ENCODE assay signal across 8 cellular contexts in genomic region chr15:64095795-64096485, GRCh38. TPM values are rescaled to one million over a fixed set of nuclear protein-coding genes. Genes with fewer than 3 reads are reported as not detected.
DNase-seq lines count a peak whose midpoint lies in the region; ATAC-seq, FAIRE-seq and TF ChIP-seq lines count a peak whose summit lies in the region.

SNX1 (plus strand) TSS chr15:64095982; CDS start chr15:64096014, 32 bp downstream.

- CTCF ChIA-PET in activated CD4-positive, alpha-beta T cell treated with anti-CD3 and anti-CD28 coated beads for 36 hours (lab: Charles Lee), result interaction anchor here (0.6 to 0.9 kb wide), 3 partner anchors 9 to 155 kb away, joined by 3 to 4 read pairs (median 3); no protein-coding TSS in a partner anchor

- peak within 1 kb of the TSS; percentile 91 for H3K4me3 Mint-ChIP-seq in activated CD4-positive, alpha-beta T cell treated with anti-CD3 and anti-CD28 coated beads for 36 hours

- FAIRE-seq in kidney (lab: Jason Lieb, UNC), result no peak

- POLR2A ChIA-PET in activated CD4-positive, alpha-beta T cell treated with anti-CD3 and anti-CD28 coated beads for 36 hours (lab: Charles Lee), result interaction anchor here (0.6 to 0.9 kb wide), 3 partner anchors 58 to 238 kb away, joined by 3 read pairs; no protein-coding TSS in a partner anchor

- no peaks in the 10 kb centered on the region for H3K9me3 Mint-ChIP-seq in activated CD4-positive, alpha-beta T cell treated with anti-CD3 and anti-CD28 coated beads for 36 hours (ENCODE audit: low read depth)

- no peaks in the 10 kb centered on the region for H3K36me3 ChIP-seq in kidney (ENCODE audit: control insufficient read depth in 1 of 2, insufficient read depth in 2 of 2, low read length in 2 of 2)

- ATAC-seq in GM19023 (IDR thresholded peaks at IDR 0.05; ENCODE audit: unreplicated experiment), result peak; percentile 41
- peak; percentile 46 for ATAC-seq in HG03442 (IDR thresholded peaks at IDR 0.05; ENCODE audit: unreplicated experiment)
- ATAC-seq in activated CD4-positive, alpha-beta T cell treated with anti-CD3 and anti-CD28 coated beads for 36 hours, result peak; percentile 56

- DNase-seq in AG08395 (ENCODE audit: low spot score) (peak; percentile 97), NCI-H524 treated with DMSO at 0.1 percent for 48 hours (lab: John Stamatoyannopoulos, UW) (peak; percentile 72), cerebellum (ENCODE audit: low spot score) (peak; percentile 96), kidney (peak; percentile 98)
- peak; percentile 98 for DNase-seq in activated CD4-positive, alpha-beta T cell treated with anti-CD3 and anti-CD28 coated beads for 36 hours
- DNase-seq in stimulated activated CD4-positive, alpha-beta T cell treated with anti-CD3 and anti-CD28 coated beads, Interleukin-12 subunit alpha, Interleukin-12 subunit beta, amount 100 ng/mL, for 48 hours (ENCODE audit: low read depth in 2 of 3, low spot score in 1 of 3), result peak; percentile 90 to 97 (median 95)

- peak within 1 kb of the TSS; percentile 56 to 74 for H3K9ac ChIP-seq in kidney (ENCODE audit: low read length in 2 of 2)

- H3K27me3 Mint-ChIP-seq in activated CD4-positive, alpha-beta T cell treated with anti-CD3 and anti-CD28 coated beads for 36 hours, result no peaks in the 10 kb centered on the region

- H3K27ac ChIP-seq in kidney (ENCODE audit: low read depth in 2 of 2, low read length in 2 of 2), result peak within 1 kb of the TSS; percentile 56 to 81

- H3K9me3 ChIP-seq in kidney (ENCODE audit: control insufficient read depth in 1 of 2, low read length in 2 of 2), result no peaks in the 10 kb centered on the region

- H3K27ac Mint-ChIP-seq in activated CD4-positive, alpha-beta T cell treated with anti-CD3 and anti-CD28 coated beads for 36 hours, result peak within 1 kb of the TSS; percentile 96

- TF ChIP-seq CTCF in kidney (IDR thresholded peaks at IDR 0.05; ENCODE audit: borderline replicate concordance, extremely low read depth, insufficient read depth), result peak; percentile 7

- intact Hi-C loops in activated CD4-positive, alpha-beta T cell treated with anti-CD3 and anti-CD28 coated beads for 36 hours (cut with DNase I, micrococcal nuclease), result loop anchor here (1.0 to 10.0 kb wide), 13 partner anchors 57 to 1036 kb away; partner anchors contain the start of genes TRIP4 (in 2 of the 2), USP3 (in 2 of the 2), CSNK1G1 (in 1 of the 2) and LACTB (in 1 of the 2)
- intact Hi-C loops in kidney (cut with DNase I), result no loop called here

- peak within 1 kb of the TSS; percentile 84 to 94 for H3K4me3 ChIP-seq in kidney (ENCODE audit: low read length in 2 of 2)

- peaks cover 18 to 25% of the 10 kb centered on the region in 2 donors for H3K4me1 ChIP-seq in kidney (ENCODE audit: control insufficient read depth in 1 of 2, insufficient read depth in 1 of 2, low read depth in 1 of 2, low read length in 2 of 2)

- peaks cover 6% of the 10 kb centered on the region for H3K36me3 Mint-ChIP-seq in activated CD4-positive, alpha-beta T cell treated with anti-CD3 and anti-CD28 coated beads for 36 hours (ENCODE audit: low read depth)

- H3K4me1 Mint-ChIP-seq in activated CD4-positive, alpha-beta T cell treated with anti-CD3 and anti-CD28 coated beads for 36 hours, result peaks cover 47% of the 10 kb centered on the region

RNA-seq across cellular contexts. Expression of gene SNX1, which starts in this region (rescaled TPM):
- 100 to 1,000 TPM in 1 of 2 experiments, 10 to 100 TPM in 1; 92.2 to 108 TPM for total RNA-seq in activated CD4-positive, alpha-beta T cell treated with anti-CD3 and anti-CD28 coated beads for 36 hours
- total RNA-seq in cerebellum, result 40.0 TPM
- 148 TPM for total RNA-seq in kidney
- 81.2 TPM for polyA plus RNA-seq in kidney (ENCODE audit: insufficient read depth, low read depth, low replicate concordance)

Comparison
In these comparisons a context has a peak if more than half of its experiments do, and no peak if none do; other contexts are left out.
1. Peak in every context shown above with its lines: DNase-seq, ATAC-seq, H3K4me3 ChIP-seq and H3K27ac ChIP-seq.